ENCODE assay signal across 15 cellular contexts in the genomic region with DNA sequence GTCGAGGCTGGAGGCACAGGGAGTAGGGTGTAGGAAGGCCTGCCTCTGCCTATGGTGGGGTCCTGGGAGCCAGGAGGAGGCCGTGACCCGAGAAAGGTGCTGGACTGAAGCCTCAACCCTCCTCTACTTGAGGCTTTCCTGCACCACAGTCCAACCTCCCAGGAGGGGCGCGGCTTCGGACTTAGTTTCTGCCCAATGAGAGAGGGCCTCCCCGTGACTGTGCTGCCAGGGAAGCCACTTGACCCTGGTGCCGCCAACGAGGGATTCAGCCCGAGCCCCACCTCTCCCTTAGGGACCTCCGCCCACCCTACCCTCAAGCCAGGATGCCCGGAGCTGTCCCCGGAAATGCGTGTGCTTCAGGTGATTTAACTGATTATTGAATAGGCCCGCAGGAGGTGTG. TPM values are rescaled to one million over a fixed set of nuclear protein-coding genes. Genes with fewer than 3 reads are reported as not detected.
"Had no signal": no experiment of that assay in that cellular context is flagged by ENCODE, and none has a peak within 500 bp of the region (broad histone marks: within the 10 kb centered on the region; RNA-seq: fewer than 3 reads in every experiment).

Gene CGB3, minus strand, starts transcription at position 101 of the 400 bp plus-strand sequence. CDS start 362 bp downstream, outside the sequence.

RNA-seq across cellular contexts. Expression of gene CGB3, which starts in this region (rescaled TPM):
- total RNA-seq: activated B cell treated with CpG ODN at 0.5 μM for 24 hours; activated CD4-positive, alpha-beta memory T cell treated with anti-CD3 and anti-CD28 coated beads for 36 hours; activated CD4-positive, alpha-beta memory T cell treated with anti-CD3 and anti-CD28 coated beads, Interleukin-2, amount 10 ng/mL, durations not matched to agents 7 days and 5 days; activated CD4-positive, alpha-beta T cell treated with anti-CD3 and anti-CD28 coated beads for 36 hours; activated CD4-positive, alpha-beta T cell treated with anti-CD3 and anti-CD28 coated beads, Interleukin-2, amount 10 ng/mL, durations not matched to agents 24 days and 14 days; activated CD4-positive, alpha-beta T cell treated with anti-CD3 and anti-CD28 coated beads, Interleukin-2, amount 10 ng/mL, durations not matched to agents 7 days and 5 days; activated CD8-positive, alpha-beta memory T cell treated with anti-CD3 and anti-CD28 coated beads for 36 hours; activated CD8-positive, alpha-beta memory T cell treated with anti-CD3 and anti-CD28 coated beads, Interleukin-2, amount 10 ng/mL, durations not matched to agents 7 days and 5 days; activated CD8-positive, alpha-beta T cell treated with anti-CD3 and anti-CD28 coated beads for 36 hours; activated CD8-positive, alpha-beta T cell treated with anti-CD3 and anti-CD28 coated beads, Interleukin-2, amount 10 ng/mL, durations not matched to agents 7 days and 5 days; T-cell; T-helper 1 cell treated with Interleukin-12 subunit alpha and Interleukin-12 subunit beta and Interleukin-4 antibody, amounts not matched to agents 30 ng/mL and 1 ng/mL, for 36 hours; T-helper 17 cell; T-helper 2 cell treated with Interferon-gamma antibody and Interleukin-4, amounts not matched to agents 100 ng/mL and 5 ng/mL, for 36 hours; WTC11 had no signal
